ENCODE assay signal across 8 cellular contexts in genomic region chr2:20097889-20098714, GRCh38. TPM values are rescaled to one million over a fixed set of nuclear protein-coding genes. Genes with fewer than 3 reads are reported as not detected.
DNase-seq lines count a peak whose midpoint lies in the region; ATAC-seq and TF ChIP-seq lines count a peak whose summit lies in the region.

No MANE protein-coding gene starts in this region.

- DNase-seq in DMS114 treated with DMSO at 0.1 percent for 48 hours (lab: John Stamatoyannopoulos, UW; ENCODE audit: unreplicated experiment), result peak; percentile 80
- DNase-seq in HuH-7 (ENCODE audit: low spot score), result peak; percentile 96
- DNase-seq in activated CD8-positive, alpha-beta memory T cell treated with anti-CD3 and anti-CD28 coated beads, Interleukin-2, amount 50 U/mL, for 4 hours, result peak; percentile 70
- DNase-seq in naive thymus-derived CD8-positive, alpha-beta T cell, result peak; percentile 56 to 85 (median 70)
- DNase-seq in stimulated activated CD8-positive, alpha-beta memory T cell treated with anti-CD3 and anti-CD28 coated beads, Interleukin-7, amount 100 ng/mL, for 48 hours (ENCODE audit: extremely low read depth in 1 of 2, low read depth in 1 of 2), result peak; percentile 32 to 62

- no peak overlapping the region for H2AFZ ChIP-seq in OCI-LY1 (ENCODE audit: low read length)

- peak; percentile 92 for ATAC-seq in GM21528 (IDR thresholded peaks at IDR 0.05; ENCODE audit: low FRiP score, unreplicated experiment)
- ATAC-seq in esophagus mucosa, result peak; percentile 89
- peak; percentile 90 to 93 for ATAC-seq in naive thymus-derived CD8-positive, alpha-beta T cell

- POLR2A ChIA-PET in naive thymus-derived CD8-positive, alpha-beta T cell (lab: Charles Lee), result no interaction called here

- H3F3A ChIP-seq in OCI-LY1 (ENCODE audit: insufficient read depth, low read length), result no peaks in the 10 kb centered on the region

- peak overlapping the region in 1 of 10 donors; percentile 10 for H3K27ac Mint-ChIP-seq in naive thymus-derived CD8-positive, alpha-beta T cell

- peaks cover 9% of the 10 kb centered on the region; the same call in 1 of the 2 replicates for H3K27me3 ChIP-seq in OCI-LY1 (ENCODE audit: insufficient read depth, low read length)

- H3K36me3 ChIP-seq in OCI-LY1 (ENCODE audit: insufficient read depth, low read length), result no peaks in the 10 kb centered on the region

- H3K4me2 ChIP-seq in OCI-LY1 (ENCODE audit: low read length), result no peak overlapping the region

- H3K27me3 Mint-ChIP-seq in naive thymus-derived CD8-positive, alpha-beta T cell, result peaks cover 7 to 22% (median 21%) of the 10 kb centered on the region in 5 donors

- peaks cover 0 to 1% (median 0%) of the 10 kb centered on the region in 4 donors for H3K4me1 Mint-ChIP-seq in naive thymus-derived CD8-positive, alpha-beta T cell

- H3K36me3 Mint-ChIP-seq in naive thymus-derived CD8-positive, alpha-beta T cell, result peaks cover 0 to 5% (median 0%) of the 10 kb centered on the region in 3 donors

- peak; percentile 90 for TF ChIP-seq CTCF in OCI-LY1 (IDR thresholded peaks at IDR 0.05; ENCODE audit: low read length)

- no peak overlapping the region for H3K4me3 Mint-ChIP-seq in naive thymus-derived CD8-positive, alpha-beta T cell

- no peaks in the 10 kb centered on the region for H3K79me2 ChIP-seq in OCI-LY1 (ENCODE audit: insufficient read depth, low read length)

- H3K9me3 Mint-ChIP-seq in naive thymus-derived CD8-positive, alpha-beta T cell, result peaks cover 0 to 16% (median 0%) of the 10 kb centered on the region in 9 donors

- H3K4me1 ChIP-seq in OCI-LY1 (ENCODE audit: insufficient read depth, low read length, severe bottlenecking), result no peaks in the 10 kb centered on the region

- peaks cover 8% of the 10 kb centered on the region; the same call in 1 of the 2 replicates for H3K9me3 ChIP-seq in OCI-LY1 (ENCODE audit: low read length)

- no peak overlapping the region for H3K9ac ChIP-seq in OCI-LY1 (ENCODE audit: low read length)

- no peak overlapping the region for H3K4me3 ChIP-seq in OCI-LY1 (ENCODE audit: low read depth, low read length, poor library complexity, severe bottlenecking)

- no peak overlapping the region for H3K27ac ChIP-seq in OCI-LY1 (ENCODE audit: low read depth, low read length, poor library complexity, severe bottlenecking)

- no peaks in the 10 kb centered on the region for H3K9me2 ChIP-seq in OCI-LY1 (ENCODE audit: low read depth, low read length)

- H4K20me1 ChIP-seq in OCI-LY1 (ENCODE audit: insufficient read depth, low read length), result no peaks in the 10 kb centered on the region

RNA-seq across cellular contexts. Expression of gene LAPTM4A, which starts 46.7 kb away (rescaled TPM):
- total RNA-seq in esophagus mucosa, result 85.4 TPM
- total RNA-seq in naive thymus-derived CD8-positive, alpha-beta T cell, result 10 to 100 TPM; 45.7 to 46.0 TPM
- polyA plus RNA-seq in naive thymus-derived CD8-positive, alpha-beta T cell, result 100 to 1,000 TPM in 1 of 3 donors, 10 to 100 TPM in 2; 88.7 to 100 (median 97.1) TPM
